ENCODE assay signal across 8 cellular contexts in genomic region chr3:105365536-105366301, GRCh38. TPM values are rescaled to one million over a fixed set of nuclear protein-coding genes. Genes with fewer than 3 reads are reported as not detected.
DNase-seq lines count a peak whose midpoint lies in the region; ATAC-seq, FAIRE-seq and TF ChIP-seq lines count a peak whose summit lies in the region.

No MANE protein-coding gene starts in this region.

- FAIRE-seq in GM12891 (lab: Jason Lieb, UNC), result no peak

- peak; percentile 72 for DNase-seq in ELR (ENCODE audit: low read depth)
- DNase-seq in NCI-H146 treated with DMSO at 0.1 percent for 48 hours (lab: John Stamatoyannopoulos, UW; ENCODE audit: unreplicated experiment), result peak; percentile 92
- DNase-seq in astrocyte of the hippocampus (ENCODE audit: low read depth, low spot score), result peak; percentile 71
- DNase-seq in iPS-NIHi7 (ENCODE audit: extremely low spot score), result peak; percentile 8
- no peak for DNase-seq in GM12891 (ENCODE audit: insufficient read length, low spot score)

- H3K4me3 ChIP-seq in skin epidermis, result peak overlapping the region; percentile 44 to 68 (median 63)

- peak overlapping the region in 14 of 21 experiments; percentile 31 to 90 (median 56) for H3K27ac ChIP-seq in skin epidermis

- ATAC-seq in HG02852 (IDR thresholded peaks at IDR 0.05; ENCODE audit: unreplicated experiment) (no peak), HG03378 (IDR thresholded peaks at IDR 0.05; ENCODE audit: unreplicated experiment) (no peak)

- no peak for TF ChIP-seq POLR2A in GM12891 (IDR thresholded peaks at IDR 0.05; ENCODE audit: low read depth, low read length)

TF ChIP-seq in GM12891, 5 proteins besides CTCF, POLR2A, EP300 and RAD21:
- TF ChIP-seq POLR2AphosphoS5 (IDR thresholded peaks at IDR 0.05; ENCODE audit: low read depth, low read length) (no peak), SPI1 (IDR thresholded peaks at IDR 0.05; ENCODE audit: low read depth, low read length) (no peak), TAF1 (IDR thresholded peaks at IDR 0.05; ENCODE audit: low read depth, low read length) (no peak), POU2F2 (IDR thresholded peaks at IDR 0.05; ENCODE audit: low read depth, low read length) (no peak), PAX5 (IDR thresholded peaks at IDR 0.05; ENCODE audit: insufficient read depth, low read length, severe bottlenecking) (no peak)

RNA-seq across cellular contexts. Expression of gene ALCAM, which starts 1.0 kb away (rescaled TPM):
- polyA plus RNA-seq in GM12891 (2012; ENCODE audit: low read depth, missing spikeins), result 13.2 TPM
